In the genomic region with DNA sequence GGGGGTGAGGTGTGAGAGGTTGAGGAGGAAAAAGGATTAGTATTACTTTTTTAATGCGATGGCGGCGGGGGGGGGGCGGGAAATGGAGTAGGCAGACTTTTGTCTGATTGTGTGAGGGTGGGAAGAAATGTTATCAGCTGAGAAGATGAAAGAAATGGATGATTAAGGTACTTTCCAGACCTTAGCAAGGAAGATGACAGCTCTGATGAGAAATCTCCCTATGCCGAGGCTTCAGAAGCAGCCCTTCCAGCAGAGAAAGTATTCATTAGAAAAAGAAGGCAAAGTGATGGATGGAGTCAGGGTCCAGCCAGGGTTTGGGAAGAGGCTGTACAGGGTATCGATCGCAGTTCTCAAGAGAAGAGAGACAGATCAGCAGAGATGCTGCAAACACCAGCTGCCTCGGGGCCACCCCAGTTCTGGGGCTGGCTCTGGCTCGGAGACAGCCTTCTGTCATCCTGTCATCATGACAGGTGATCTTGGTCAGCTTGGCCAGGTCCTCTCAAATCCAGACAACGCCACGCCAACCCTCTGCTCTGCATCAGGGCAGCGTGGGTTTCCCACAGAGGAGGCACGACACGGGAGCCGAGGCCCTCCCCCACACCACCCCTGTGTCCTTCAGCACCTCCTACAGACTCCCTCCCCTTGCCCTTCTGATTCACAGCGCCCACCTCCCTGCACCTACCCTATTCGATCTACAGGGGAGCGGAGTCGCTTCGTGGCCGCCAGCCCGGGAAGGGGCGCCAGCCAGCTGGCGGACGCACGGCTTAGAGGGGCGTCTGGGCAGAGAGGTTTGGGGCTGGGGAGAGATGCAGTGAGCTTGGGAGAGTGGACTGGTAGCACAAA, we compare ENCODE assay signal across 8 cellular contexts. TPM values are rescaled to one million over a fixed set of nuclear protein-coding genes. Genes with fewer than 3 reads are reported as not detected.
A peak's percentile ranks its signal among the peaks of the same experiment; 100 is the strongest.
DNase-seq lines count a peak whose midpoint lies in the region; ATAC-seq, FAIRE-seq and TF ChIP-seq lines count a peak whose summit lies in the region.

No MANE protein-coding gene starts in this region.

- peak; percentile 14 for ATAC-seq in GM18907 (IDR thresholded peaks at IDR 0.05; ENCODE audit: unreplicated experiment)
- peak; percentile 14 for ATAC-seq in HG03108 (IDR thresholded peaks at IDR 0.05; ENCODE audit: unreplicated experiment)
- peak; percentile 19 for ATAC-seq in RWPE2 (ENCODE audit: low read depth)
- ATAC-seq in GM12878, result peak; percentile 46

- peak overlapping the region; percentile 99 for H3K4me2 ChIP-seq in GM12878 (ENCODE audit: control insufficient read depth, insufficient read depth)

- peak overlapping the region; percentile 62 for H3K4me3 ChIP-seq in AG04449 (ENCODE audit: low read depth, low read length)
- H3K4me3 ChIP-seq in RWPE2 (ENCODE audit: severe bottlenecking), result peak overlapping the region; percentile 99
- peak overlapping the region; percentile 74 for H3K4me3 ChIP-seq in GM12878
- peak overlapping the region; percentile 53 to 90 (median 70) for H3K4me3 ChIP-seq in spleen

- peaks cover 4% of the 10 kb centered on the region; the same call in 1 of the 2 replicates for H3K36me3 ChIP-seq in RWPE2 (ENCODE audit: low read depth)
- no peaks in the 10 kb centered on the region; a peak in 2 of 4 replicates for H3K36me3 ChIP-seq in GM12878 (ENCODE audit: control insufficient read depth in 2 of 2, insufficient read depth in 2 of 2, low read length in 1 of 2)
- peaks cover 0 to 20% (median 0%) of the 10 kb centered on the region in 6 donors for H3K36me3 ChIP-seq in spleen

- intact Hi-C loops in GM12878 (cut with micrococcal nuclease; ENCODE audit: unreplicated experiment) (loop anchor here (1.0 kb wide), 1 partner anchor 57 kb away; a partner anchor contains a TSS), spleen (cut with DNase I; ENCODE audit: low total_unique reads) (loop anchor here (2.0 kb wide), 1 partner anchor 56 kb away; a partner anchor contains a TSS)

- WGBS in GM12878 (ENCODE audit: insufficient coverage, insufficient replicate concordance, low lambda C conversion rate, missing lambda C conversion rate), result 9% methylated on average over 21 of the region's 27 CpGs
- 6 to 9% (median 7%) methylated on average over 25 to 27 of the region's 27 CpGs for WGBS in spleen, 5 donors

- H3K4me1 ChIP-seq in RWPE2 (ENCODE audit: insufficient read depth, poor library complexity, severe bottlenecking), result peaks cover 4% of the 10 kb centered on the region
- H3K4me1 ChIP-seq in GM12878 (ENCODE audit: control insufficient read depth, insufficient read depth, low read length), result peaks cover 10% of the 10 kb centered on the region
- peaks cover 7 to 43% (median 26%) of the 10 kb centered on the region in 6 donors for H3K4me1 ChIP-seq in spleen

- no peak overlapping the region for H3K9ac ChIP-seq in GM12878 (ENCODE audit: control insufficient read depth, insufficient read depth, low read length)

- no TSS peak for BruUV-seq in GM12878 (replicated peaks; lab: Mats Ljungman, UMichigan)

- H4K20me1 ChIP-seq in GM12878 (ENCODE audit: control insufficient read depth, insufficient read depth), result no peaks in the 10 kb centered on the region

- H3K79me2 ChIP-seq in GM12878 (ENCODE audit: control insufficient read depth, insufficient read depth, low read length), result peaks cover 9% of the 10 kb centered on the region

- TF ChIP-seq POLR2A in GM12878 (IDR thresholded peaks at IDR 0.05; ENCODE audit: low read depth, low read length), result no peak
- no peak for TF ChIP-seq POLR2A in spleen (IDR thresholded peaks at IDR 0.05)

- TF ChIP-seq RAD21 in GM12878 (IDR thresholded peaks at IDR 0.05; ENCODE audit: insufficient read depth, low read depth, low read length), result no peak

- CTCF ChIA-PET in AG04449 (lab: Yijun Ruan, JAX) (interaction anchor here (1.3 to 43.1 kb wide), 7 partner anchors 8 to 206 kb away, joined by 3 to 2790 read pairs (median 8); a partner anchor contains a TSS), GM12878 (lab: Yijun Ruan, JAX) (interaction anchor here (0.7 to 5.7 kb wide), 8 partner anchors 7 to 734 kb away, joined by 3 to 91 read pairs (median 4); a partner anchor contains a TSS)

- peak overlapping the region; percentile 83 for H2AFZ ChIP-seq in GM12878 (ENCODE audit: control insufficient read depth, low read depth, low read length)

- in situ Hi-C loops in GM12878 (cut with MboI), result no loop called here

- H3K9me3 ChIP-seq in RWPE2 (ENCODE audit: severe bottlenecking) (no peaks in the 10 kb centered on the region), GM12878 (replicated peaks; ENCODE audit: control insufficient read depth, insufficient read depth, low read length) (no peaks in the 10 kb centered on the region), spleen (no peaks in the 10 kb centered on the region)

- POLR2A ChIA-PET in AG04449 (lab: Yijun Ruan, JAX), result interaction anchor here (0.5 to 1.3 kb wide), 3 partner anchors 15 to 268 kb away, joined by 3 to 5 read pairs (median 5); no protein-coding TSS in a partner anchor
- POLR2A ChIA-PET in GM12878 (lab: Charles Lee), result interaction anchor here (0.6 to 4.8 kb wide), 11 partner anchors 10 to 383 kb away, joined by 3 to 26 read pairs (median 4); a partner anchor contains a TSS

- SMC1A ChIA-PET in GM12878 (lab: Charles Lee; ENCODE audit: uncharacterized antibody, unreplicated experiment), result interaction anchor here (0.8 to 5.0 kb wide), 4 partner anchors 22 to 61 kb away, joined by 3 to 55 read pairs (median 5); no protein-coding TSS in a partner anchor

- no peak for TF ChIP-seq EP300 in GM12878 (IDR thresholded peaks at IDR 0.05; ENCODE audit: borderline replicate concordance in 1 of 2, control insufficient read depth in 1 of 2, low read depth in 2 of 2, low read length in 2 of 2)

- RAD21 ChIA-PET in GM12878 (lab: Charles Lee; ENCODE audit: unreplicated experiment), result interaction anchor here (0.7 to 2.2 kb wide), 10 partner anchors 23 to 502 kb away, joined by 3 to 21 read pairs (median 4); a partner anchor contains a TSS

- H3K27ac ChIP-seq in RWPE2 (ENCODE audit: poor library complexity, severe bottlenecking), result no peak overlapping the region
- H3K27ac ChIP-seq in GM12878 (ENCODE audit: control insufficient read depth, insufficient read depth), result no peak overlapping the region
- H3K27ac ChIP-seq in spleen, result peak overlapping the region in 7 of 8 donors; percentile 32 to 97 (median 70)

- TF ChIP-seq CTCF in AG04449 (IDR thresholded peaks at IDR 0.05; ENCODE audit: insufficient read depth, low read length, missing control alignments), result no peak
- no peak for TF ChIP-seq CTCF in RWPE2 (IDR thresholded peaks at IDR 0.05; ENCODE audit: poor library complexity, severe bottlenecking)
- TF ChIP-seq CTCF in GM12878 (IDR thresholded peaks at IDR 0.05 in 2 of 3, conservative IDR thresholded peaks at IDR 0.05 in 1 of 3; ENCODE audit: control insufficient read depth in 2 of 3, extremely low read depth in 1 of 3, insufficient read depth in 1 of 3, low read depth in 3 of 3, low read length in 3 of 3), result no peak
- TF ChIP-seq CTCF in spleen (IDR thresholded peaks at IDR 0.05 in 8 of 11, conservative IDR thresholded peaks at IDR 0.05 in 3 of 11), result peak in 5 of 11 experiments; percentile 9 to 27 (median 13)

- FAIRE-seq in GM12878 (lab: Jason Lieb, UNC), result peak; percentile 78

- DNase-seq in AG04449 (ENCODE audit: low read depth, low spot score), result no peak
- no peak for DNase-seq in RWPE2 (ENCODE audit: low spot score)
- no peak for DNase-seq in GM12878 (ENCODE audit: low read depth, low spot score)
- peak; percentile 70 for DNase-seq in iPS-NIHi11 (ENCODE audit: low spot score)
- peak; percentile 91 for DNase-seq in spleen
- DNase-seq in NCI-H187 treated with DMSO at 0.1 percent for 48 hours (lab: John Stamatoyannopoulos, UW), result no peak

- H3K27me3 ChIP-seq in RWPE2 (ENCODE audit: insufficient read depth, poor library complexity, severe bottlenecking) (no peaks in the 10 kb centered on the region), GM12878 (replicated peaks in 1 of 2; ENCODE audit: control insufficient read depth in 2 of 2, insufficient read depth in 2 of 2, low read length in 1 of 2) (peaks cover 0 to 3% of the 10 kb centered on the region in 2 experiments; a peak in 3 of 4 replicates), spleen (replicated peaks in 1 of 7) (peaks cover 0 to 16% (median 0%) of the 10 kb centered on the region in 7 donors)

RNA-seq across cellular contexts. Expression of a gene that starts 0.7 kb away (rescaled TPM):
- 17.6 and 17.8 TPM in 2 replicates for total RNA-seq in GM12878 (2013; cell fraction: nucleolus; rRNA removed)
- total RNA-seq in GM12878 (2014; rRNA removed), result 5.0 and 5.5 TPM in 2 replicates
- total RNA-seq in GM12878 (2014; rRNA removed; fragmentation: Illumina TruSeq; extraction: Trizol), result 2.8 TPM in 2 replicates
- 7.4 and 8.3 TPM in 2 replicates for total RNA-seq in GM12878 (2021)
- polyA plus RNA-seq in GM12878 (2011; ENCODE audit: low read depth), result 2.0 TPM
- 2.0 and 4.4 TPM in 2 replicates for polyA plus RNA-seq in GM12878 (2011; rRNA removed)
- polyA plus RNA-seq in GM12878 (2011; cell fraction: cytosol; rRNA removed), result 7.4 and 10.4 TPM in 2 replicates
- polyA plus RNA-seq in GM12878 (2011; cell fraction: nucleus; rRNA removed), result 44.0 and 45.2 TPM in 2 replicates
- polyA plus RNA-seq in GM12878 (2012), result 4.8 and 5.5 TPM in 2 replicates
- 1.4 and 3.3 TPM in 2 replicates for polyA plus RNA-seq in GM12878 (2014; fragmentation: Illumina TruSeq; extraction: Trizol)
- polyA plus RNA-seq in GM12878 (2014; fragmentation: Nextera tagmentation; extraction: Ambion mirVana), result under 1 TPM; 0.27 to 0.80 TPM
- polyA plus RNA-seq in GM12878 (2014; rRNA removed), result 6.2 and 7.4 TPM in 2 replicates
- 1 to 10 TPM; 5.8 to 7.3 TPM for polyA plus RNA-seq in GM12878 (2016; fragmentation: Nextera tagmentation; extraction: Ambion mirVana)
- polyA minus RNA-seq in GM12878 (2011; rRNA and poly(A)+ RNA removed), result 3.1 and 7.4 TPM in 2 replicates
- 2.9 and 4.5 TPM in 2 replicates for polyA minus RNA-seq in GM12878 (2011; cell fraction: cytosol; rRNA and poly(A)+ RNA removed)
- polyA minus RNA-seq in GM12878 (2011; cell fraction: nucleus; rRNA and poly(A)+ RNA removed), result 11.7 and 17.6 TPM in 2 replicates
- total RNA-seq in spleen, result 10 to 100 TPM in 2 of 7 donors, 1 to 10 TPM in 5; 7.9 to 11.9 (median 8.7) TPM
- polyA plus RNA-seq in spleen, result 10 to 100 TPM in 2 of 3 donors, 1 to 10 TPM in 1; 7.1 to 16.8 (median 12.2) TPM

RNA-seq across cellular contexts. Expression of a gene that starts 10.9 kb away (rescaled TPM):
- 16.8 and 17.3 TPM in 2 replicates for total RNA-seq in GM12878 (2013; cell fraction: nucleolus; rRNA removed)
- total RNA-seq in GM12878 (2014; rRNA removed), result 3.3 TPM in 2 replicates
- 2.5 and 3.2 TPM in 2 replicates for total RNA-seq in GM12878 (2014; rRNA removed; fragmentation: Illumina TruSeq; extraction: Trizol)
- 5.9 and 6.2 TPM in 2 replicates for total RNA-seq in GM12878 (2021)
- polyA plus RNA-seq in GM12878 (2011; ENCODE audit: low read depth), result 4.9 TPM
- polyA plus RNA-seq in GM12878 (2011; rRNA removed), result 7.5 and 9.0 TPM in 2 replicates
- 10.0 and 13.9 TPM in 2 replicates for polyA plus RNA-seq in GM12878 (2011; cell fraction: cytosol; rRNA removed)
- 12.1 and 15.3 TPM in 2 replicates for polyA plus RNA-seq in GM12878 (2011; cell fraction: nucleus; rRNA removed)
- polyA plus RNA-seq in GM12878 (2012), result 6.4 and 8.0 TPM in 2 replicates
- polyA plus RNA-seq in GM12878 (2014; fragmentation: Illumina TruSeq; extraction: Trizol), result 3.4 and 3.7 TPM in 2 replicates
- polyA plus RNA-seq in GM12878 (2014; fragmentation: Nextera tagmentation; extraction: Ambion mirVana), result 1 to 10 TPM in 1 of 2 experiments, under 1 TPM in 1; 0.68 to 1.0 TPM
- polyA plus RNA-seq in GM12878 (2014; rRNA removed), result 5.0 and 5.5 TPM in 2 replicates
- 1 to 10 TPM; 3.2 to 3.3 TPM for polyA plus RNA-seq in GM12878 (2016; fragmentation: Nextera tagmentation; extraction: Ambion mirVana)
- 8.9 and 15.8 TPM in 2 replicates for polyA minus RNA-seq in GM12878 (2011; rRNA and poly(A)+ RNA removed)
- polyA minus RNA-seq in GM12878 (2011; cell fraction: cytosol; rRNA and poly(A)+ RNA removed), result 2.7 and 4.0 TPM in 2 replicates
- polyA minus RNA-seq in GM12878 (2011; cell fraction: nucleus; rRNA and poly(A)+ RNA removed), result 6.9 and 12.7 TPM in 2 replicates
- 10 to 100 TPM in 6 of 7 donors, 1 to 10 TPM in 1; 8.6 to 17.6 (median 13.7) TPM for total RNA-seq in spleen
- polyA plus RNA-seq in spleen, result 1 to 10 TPM; 4.5 to 8.0 (median 6.0) TPM

RNA-seq across cellular contexts. Expression of a gene that starts 16.7 kb away (rescaled TPM):
- 2.8 and 3.9 TPM in 2 replicates for total RNA-seq in GM12878 (2013; cell fraction: nucleolus; rRNA removed)
- total RNA-seq in GM12878 (2014; rRNA removed) (not detected in 2 replicates), GM12878 (2014; rRNA removed; fragmentation: Illumina TruSeq; extraction: Trizol) (0.04 TPM in 1 of 2 replicates, not detected in the other), GM12878 (2021) (0.08 TPM in 1 of 2 replicates, not detected in the other), spleen (1 to 10 TPM in 5 of 7 donors, under 1 TPM in 2; 0.46 to 2.5 (median 1.3) TPM)
- polyA plus RNA-seq in GM12878 (2011; ENCODE audit: low read depth), result 0.07 TPM
- polyA plus RNA-seq in GM12878 (2011; rRNA removed) (0.04 and 0.11 TPM in 2 replicates), GM12878 (2014; fragmentation: Illumina TruSeq; extraction: Trizol) (0.06 and 0.08 TPM in 2 replicates), GM12878 (2014; fragmentation: Nextera tagmentation; extraction: Ambion mirVana) (under 1 TPM in 1 of 2 experiments, not detected in 1; 0.05 TPM), GM12878 (2014; rRNA removed) (0.03 and 0.09 TPM in 2 replicates), GM12878 (2016; fragmentation: Nextera tagmentation; extraction: Ambion mirVana) (under 1 TPM in 1 of 2 experiments, not detected in 1; 0.04 TPM), spleen (under 1 TPM; 0.26 to 0.51 (median 0.41) TPM)
- polyA plus RNA-seq in GM12878 (2011; cell fraction: cytosol; rRNA removed), result 0.01 and 0.05 TPM in 2 replicates
- 0.45 and 0.50 TPM in 2 replicates for polyA plus RNA-seq in GM12878 (2011; cell fraction: nucleus; rRNA removed)
- polyA plus RNA-seq in GM12878 (2012), result 0.13 and 0.14 TPM in 2 replicates
- polyA minus RNA-seq in GM12878 (2011; rRNA and poly(A)+ RNA removed), result 0.05 and 0.15 TPM in 2 replicates
- not detected in 2 replicates for polyA minus RNA-seq in GM12878 (2011; cell fraction: cytosol; rRNA and poly(A)+ RNA removed)
- 0.12 TPM in 1 of 2 replicates, not detected in the other for polyA minus RNA-seq in GM12878 (2011; cell fraction: nucleus; rRNA and poly(A)+ RNA removed)

RNA-seq across cellular contexts. Expression of a gene that starts 26.5 kb away (rescaled TPM):
- total RNA-seq in GM12878 (2013; cell fraction: nucleolus; rRNA removed), result 1.5 and 1.7 TPM in 2 replicates
- total RNA-seq in GM12878 (2014; rRNA removed), result 0.06 and 0.22 TPM in 2 replicates
- total RNA-seq in GM12878 (2014; rRNA removed; fragmentation: Illumina TruSeq; extraction: Trizol), result 0.04 and 0.09 TPM in 2 replicates
- total RNA-seq in GM12878 (2021), result 0.27 and 0.28 TPM in 2 replicates
- 0.33 TPM for polyA plus RNA-seq in GM12878 (2011; ENCODE audit: low read depth)
- 0.08 and 0.10 TPM in 2 replicates for polyA plus RNA-seq in GM12878 (2011; rRNA removed)
- 0.07 and 0.10 TPM in 2 replicates for polyA plus RNA-seq in GM12878 (2011; cell fraction: cytosol; rRNA removed)
- polyA plus RNA-seq in GM12878 (2011; cell fraction: nucleus; rRNA removed), result 0.15 and 0.19 TPM in 2 replicates
- 0.28 and 0.38 TPM in 2 replicates for polyA plus RNA-seq in GM12878 (2012)
- polyA plus RNA-seq in GM12878 (2014; fragmentation: Illumina TruSeq; extraction: Trizol), result 0.07 and 0.11 TPM in 2 replicates
- under 1 TPM; 0.02 to 0.11 TPM for polyA plus RNA-seq in GM12878 (2014; fragmentation: Nextera tagmentation; extraction: Ambion mirVana)
- polyA plus RNA-seq in GM12878 (2014; rRNA removed), result 0.11 TPM in 1 of 2 replicates, not detected in the other
- polyA plus RNA-seq in GM12878 (2016; fragmentation: Nextera tagmentation; extraction: Ambion mirVana), result under 1 TPM; 0.08 to 0.26 TPM
- polyA minus RNA-seq in GM12878 (2011; rRNA and poly(A)+ RNA removed), result 0.05 and 0.07 TPM in 2 replicates
- not detected in 2 replicates for polyA minus RNA-seq in GM12878 (2011; cell fraction: cytosol; rRNA and poly(A)+ RNA removed)
- 0.10 and 0.12 TPM in 2 replicates for polyA minus RNA-seq in GM12878 (2011; cell fraction: nucleus; rRNA and poly(A)+ RNA removed)
- 1 to 10 TPM; 3.7 to 8.5 (median 6.0) TPM for total RNA-seq in spleen
- under 1 TPM; 0.57 to 0.99 (median 0.67) TPM for polyA plus RNA-seq in spleen

RNA-seq across cellular contexts. Expression of a gene that starts 56.7 kb away (rescaled TPM):
- total RNA-seq in GM12878 (2013; cell fraction: nucleolus; rRNA removed), result 0.44 and 1.3 TPM in 2 replicates
- total RNA-seq in GM12878 (2014; rRNA removed) (0.44 TPM in 1 of 2 replicates, not detected in the other), GM12878 (2014; rRNA removed; fragmentation: Illumina TruSeq; extraction: Trizol) (0.31 and 0.32 TPM in 2 replicates), GM12878 (2021) (0.38 TPM in 1 of 2 replicates, not detected in the other), spleen (not detected)
- polyA plus RNA-seq in GM12878 (2011; ENCODE audit: low read depth), result 0.07 TPM
- polyA plus RNA-seq in GM12878 (2011; rRNA removed) (0.23 and 0.53 TPM in 2 replicates), GM12878 (2014; fragmentation: Illumina TruSeq; extraction: Trizol) (0.21 TPM in 1 of 2 replicates, not detected in the other), GM12878 (2014; fragmentation: Nextera tagmentation; extraction: Ambion mirVana) (1 to 10 TPM in 1 of 2 experiments, under 1 TPM in 1; 0.19 to 1.1 TPM), GM12878 (2014; rRNA removed) (not detected in 2 replicates), GM12878 (2016; fragmentation: Nextera tagmentation; extraction: Ambion mirVana) (under 1 TPM; 0.47 to 0.84 TPM), spleen (not detected)
- polyA plus RNA-seq in GM12878 (2011; cell fraction: cytosol; rRNA removed), result 0.22 and 0.32 TPM in 2 replicates
- polyA plus RNA-seq in GM12878 (2011; cell fraction: nucleus; rRNA removed), result 0.19 and 0.51 TPM in 2 replicates
- 0.23 and 0.66 TPM in 2 replicates for polyA plus RNA-seq in GM12878 (2012)
- 2.6 and 3.8 TPM in 2 replicates for polyA minus RNA-seq in GM12878 (2011; rRNA and poly(A)+ RNA removed)
- polyA minus RNA-seq in GM12878 (2011; cell fraction: cytosol; rRNA and poly(A)+ RNA removed), result not detected in 2 replicates
- 1.8 and 2.5 TPM in 2 replicates for polyA minus RNA-seq in GM12878 (2011; cell fraction: nucleus; rRNA and poly(A)+ RNA removed)

Comparison
In these comparisons a context has a peak if more than half of its experiments do, and no peak if none do; other contexts are left out.
1. DNase-seq: peak in iPS-NIHi11 (single experiment) and spleen (single experiment); none in AG04449 (single experiment), RWPE2 (single experiment), GM12878 (single experiment) and NCI-H187 treated with DMSO at 0.1 percent for 48 hours (single experiment).
2. H3K27ac ChIP-seq: peak in spleen (7 of 8); none in RWPE2 (single experiment) and GM12878 (single experiment).
3. Peak in every context shown above with its lines, with median percentiles within 50 percentile points of each other: H3K4me3 ChIP-seq and ATAC-seq.